In the genomic region with DNA sequence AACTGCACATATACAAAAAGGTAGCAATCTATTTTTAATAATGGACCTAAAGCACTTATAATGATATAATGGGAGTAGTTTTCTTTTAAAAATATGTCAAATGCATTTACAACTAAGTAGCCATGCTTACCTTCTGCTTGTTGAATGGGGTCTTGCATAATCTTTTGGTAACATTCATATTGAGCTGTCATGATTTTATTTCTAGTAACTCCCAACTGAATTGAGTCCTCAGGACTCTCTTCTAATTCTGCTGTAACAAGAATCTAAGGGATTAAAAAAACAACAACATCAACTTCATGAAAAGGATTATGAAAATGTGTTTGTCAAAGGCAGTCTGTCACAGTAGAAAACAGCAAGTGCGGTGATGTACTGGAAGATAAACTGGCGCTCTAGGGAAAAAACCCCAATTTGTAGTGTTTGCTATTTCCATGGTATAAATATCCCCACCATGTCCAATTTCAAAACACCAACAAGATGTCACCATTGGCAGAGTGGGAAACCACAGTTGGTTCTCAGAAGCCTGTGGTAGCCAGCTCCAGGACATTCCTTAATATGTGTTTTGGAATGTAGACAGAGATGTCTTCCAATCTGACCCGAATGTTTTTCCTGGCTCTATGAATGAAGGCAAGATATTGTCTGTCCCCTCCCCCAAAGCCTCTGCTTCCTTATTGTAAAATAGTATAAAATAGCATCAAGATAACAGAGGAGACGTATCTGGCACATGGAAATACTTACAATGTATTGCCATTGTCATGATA, we compare ENCODE assay signal across 25 cellular contexts.
A peak's percentile ranks its signal among the peaks of the same experiment; 100 is the strongest.
DNase-seq lines count a peak whose midpoint lies in the region; ATAC-seq and TF ChIP-seq lines count a peak whose summit lies in the region.
"Had no signal": no experiment of that assay in that cellular context is flagged by ENCODE, and none has a peak within 500 bp of the region (broad histone marks: within the 10 kb centered on the region; RNA-seq: fewer than 3 reads in every experiment).

No MANE protein-coding gene starts in this region.

- no peak overlapping the region for H3K27ac ChIP-seq in uterus
- H3K27ac ChIP-seq: pancreas, transverse colon had no signal

- no peaks in the 10 kb centered on the region for H3K4me1 ChIP-seq in uterus
- H3K4me1 ChIP-seq: HAP-1, pancreas, transverse colon had no signal

- no peaks in the 10 kb centered on the region for H3K27me3 ChIP-seq in uterus
- H3K27me3 ChIP-seq: pancreas, transverse colon had no signal

- peaks cover 15% of the 10 kb centered on the region for H3K36me3 Mint-ChIP-seq in osteocyte (ENCODE audit: unreplicated experiment)

- ATAC-seq in HG03571 (IDR thresholded peaks at IDR 0.05; ENCODE audit: unreplicated experiment): no peak
- ATAC-seq: activated T-cell treated with anti-CD3 and anti-CD28 coated beads, Interleukin-2, amount 50 U/mL, for 72 hours; HepG2; mucosa of descending colon; pancreas; PC-3 had no signal

- peaks cover 30% of the 10 kb centered on the region for H3K4me1 Mint-ChIP-seq in osteocyte (ENCODE audit: unreplicated experiment)
- H3K4me1 Mint-ChIP-seq: nephron had no signal

- in situ Hi-C loops in astrocyte of the spinal cord (cut with HindIII; ENCODE audit: low sequenced_read_pairs): no loop called here

- no peak for TF ChIP-seq POLR2A in uterus (IDR thresholded peaks at IDR 0.05)

- intact Hi-C loops in uterus (cut with DNase I; ENCODE audit: low total_unique reads): no loop called here

- no peaks in the 10 kb centered on the region for H3K36me3 ChIP-seq in uterus
- H3K36me3 ChIP-seq: HAP-1, pancreas, transverse colon had no signal

- TF ChIP-seq CTCF in astrocyte of the spinal cord (IDR thresholded peaks at IDR 0.05; ENCODE audit: low read depth, low read length): no peak
- no peak for TF ChIP-seq CTCF in fibroblast of the aortic adventitia (IDR thresholded peaks at IDR 0.05; ENCODE audit: insufficient read depth, low read length)
- TF ChIP-seq CTCF in osteocyte (IDR thresholded peaks at IDR 0.05): no peak
- TF ChIP-seq CTCF in uterus (IDR thresholded peaks at IDR 0.05): no peak

- no peaks in the 10 kb centered on the region for H3K9me3 ChIP-seq in uterus
- H3K9me3 ChIP-seq: HAP-1, mucosa of descending colon, pancreas, SK-N-SH, transverse colon had no signal

- DNase-seq in EL: peak; percentile 2
- DNase-seq in astrocyte of the spinal cord (ENCODE audit: low read depth, low spot score): peak; percentile 77
- DNase-seq in fibroblast of the aortic adventitia (ENCODE audit: low read depth): peak; percentile 55
- no peak for DNase-seq in osteocyte (ENCODE audit: extremely low spot score, unreplicated experiment)
- no peak for DNase-seq in NCI-H1417 treated with DMSO at 0.1 percent for 48 hours (lab: John Stamatoyannopoulos, UW)
- no peak for DNase-seq in iPS-NIHi11 (ENCODE audit: low spot score)
- no peak for DNase-seq in uterus
- DNase-seq: activated T-cell treated with anti-CD3 and anti-CD28 coated beads, Interleukin-2, amount 50 U/mL, for 72 hours; DMS 273 treated with DMSO at 0.1 percent for 48 hours; effector CD8-positive, alpha-beta T cell; foreskin fibroblast; mucosa of descending colon; NCI-H1436 treated with DMSO at 0.1 percent for 48 hours; NCI-H345; NCI-H69; pancreas; PC-3; SK-N-SH; stimulated activated CD4-positive, alpha-beta T cell treated with anti-CD3 and anti-CD28 coated beads, Interleukin-12 subunit alpha, Interleukin-12 subunit beta, amount 100 ng/mL, for 4 hours; stimulated activated CD4-positive, alpha-beta T cell treated with anti-CD3 and anti-CD28 coated beads, Interleukin-4, amount 100 ng/mL, for 4 hours; transverse colon had no signal

- no peak overlapping the region for H3K4me3 Mint-ChIP-seq in osteocyte (ENCODE audit: unreplicated experiment)
- H3K4me3 Mint-ChIP-seq: activated T-cell treated with anti-CD3 and anti-CD28 coated beads, Interleukin-2, amount 50 U/mL, for 72 hours; nephron had no signal

- H3K27me3 Mint-ChIP-seq in osteocyte (ENCODE audit: unreplicated experiment): no peaks in the 10 kb centered on the region

- peak overlapping the region; percentile 6 for H3K27ac Mint-ChIP-seq in osteocyte (ENCODE audit: unreplicated experiment)
- H3K27ac Mint-ChIP-seq: activated T-cell treated with anti-CD3 and anti-CD28 coated beads, Interleukin-2, amount 50 U/mL, for 72 hours; nephron had no signal

- H3K4me3 ChIP-seq in astrocyte of the spinal cord (ENCODE audit: low read depth, low read length) (no peak overlapping the region), fibroblast of the aortic adventitia (ENCODE audit: low read depth, low read length) (no peak overlapping the region), uterus (no peak overlapping the region)
- H3K4me3 ChIP-seq: HAP-1, mucosa of descending colon, pancreas, transverse colon had no signal

- H3K9me3 Mint-ChIP-seq in osteocyte (ENCODE audit: unreplicated experiment): no peaks in the 10 kb centered on the region
- H3K9me3 Mint-ChIP-seq: activated T-cell treated with anti-CD3 and anti-CD28 coated beads, Interleukin-2, amount 50 U/mL, for 72 hours; nephron had no signal

Comparison
In these comparisons a context has a peak if more than half of its experiments do, and no peak if none do; other contexts are left out.
1. DNase-seq: peak in EL (single experiment), astrocyte of the spinal cord (single experiment) and fibroblast of the aortic adventitia (single experiment); none in osteocyte (single experiment), NCI-H1417 treated with DMSO at 0.1 percent for 48 hours (single experiment), iPS-NIHi11 (single experiment) and uterus (0 of 2).